Comparison of ENCODE assay signal across 8 cellular contexts in genomic region chr16:15388060-15388459, GRCh38. TPM values are rescaled to one million over a fixed set of nuclear protein-coding genes. Genes with fewer than 3 reads are reported as not detected.
"Had no signal": no experiment of that assay in that cellular context is flagged by ENCODE, and none has a peak within 500 bp of the region (broad histone marks: within the 10 kb centered on the region; RNA-seq: fewer than 3 reads in every experiment).

No MANE protein-coding gene starts in this region.

RNA-seq across cellular contexts. Expression of gene MPV17L, which starts 7.5 kb away (rescaled TPM):
- total RNA-seq: activated CD4-positive, alpha-beta memory T cell treated with anti-CD3 and anti-CD28 coated beads for 36 hours; activated CD4-positive, alpha-beta memory T cell treated with anti-CD3 and anti-CD28 coated beads, Interleukin-2, amount 10 ng/mL, durations not matched to agents 7 days and 5 days; activated CD4-positive, alpha-beta T cell treated with anti-CD3 and anti-CD28 coated beads for 36 hours; activated CD4-positive, alpha-beta T cell treated with anti-CD3 and anti-CD28 coated beads, Interleukin-2, amount 10 ng/mL, durations not matched to agents 7 days and 5 days; activated CD8-positive, alpha-beta T cell treated with anti-CD3 and anti-CD28 coated beads, Interleukin-2, amount 10 ng/mL, durations not matched to agents 7 days and 5 days; T-helper 1 cell treated with Interleukin-12 subunit alpha and Interleukin-12 subunit beta and Interleukin-4 antibody, amounts not matched to agents 30 ng/mL and 1 ng/mL, for 36 hours; T-helper 17 cell; T-helper 2 cell treated with Interferon-gamma antibody and Interleukin-4, amounts not matched to agents 100 ng/mL and 5 ng/mL, for 36 hours had no signal
